23 cellular contexts compared by ENCODE assay signal in genomic region chr12:75650989-75651695, GRCh38.
DNase-seq lines count a peak whose midpoint lies in the region; ATAC-seq, FAIRE-seq and TF ChIP-seq lines count a peak whose summit lies in the region.
"Had no signal": no experiment of that assay in that cellular context is flagged by ENCODE, and none has a peak within 500 bp of the region (broad histone marks: within the 10 kb centered on the region; RNA-seq: fewer than 3 reads in every experiment).

No MANE protein-coding gene starts in this region.

- peak; percentile 95 for DNase-seq in astrocyte (ENCODE audit: low read depth)
- DNase-seq in fibroblast of villous mesenchyme (ENCODE audit: low read depth) = peak; percentile 66
- no peak for DNase-seq in hippocampal formation (lab: John Stamatoyannopoulos, UW)
- DNase-seq in WERI-Rb-1 = no peak
- DNase-seq: activated CD4-positive, alpha-beta T cell treated with anti-CD3 and anti-CD28 coated beads for 1 hour; activated gamma-delta T cell; Calu3; effector memory CD4-positive, alpha-beta T cell; Karpas-422; NCI-H146; NCI-H526 treated with DMSO at 0.1 percent for 48 hours; nephron progenitor cell; T-helper 17 cell; upper lobe of right lung had no signal

- H3K27ac Mint-ChIP-seq in astrocyte (ENCODE audit: unreplicated experiment) = peak overlapping the region; percentile 92
- peak overlapping the region; percentile 53 to 95 (median 95) for H3K27ac Mint-ChIP-seq in nephron
- H3K27ac Mint-ChIP-seq: nephron progenitor cell; stimulated activated memory B cell treated with anti-CD40 and anti-IgM and Interleukin-4, amounts not matched to agents 10 μg/mL and 1 μg/mL and 100 μg/mL, for 72 hours; T-helper 17 cell had no signal

- H3K27me3 Mint-ChIP-seq in astrocyte (ENCODE audit: low read depth, unreplicated experiment) (no peaks in the 10 kb centered on the region), nephron (ENCODE audit: low read depth) (no peaks in the 10 kb centered on the region)
- H3K27me3 Mint-ChIP-seq: stimulated activated memory B cell treated with anti-CD40 and anti-IgM and Interleukin-4, amounts not matched to agents 10 μg/mL and 1 μg/mL and 100 μg/mL, for 72 hours; T-helper 17 cell had no signal

- H3K4me1 ChIP-seq in HEK293 (ENCODE audit: control insufficient read depth, insufficient read depth, low read length) = peaks cover 9% of the 10 kb centered on the region; the same call in 1 of the 2 replicates
- H3K4me1 ChIP-seq in astrocyte (ENCODE audit: insufficient read depth, low read length) = peaks cover 5% of the 10 kb centered on the region
- H3K4me1 ChIP-seq: upper lobe of right lung had no signal

- no peak overlapping the region for H2AFZ ChIP-seq in astrocyte (ENCODE audit: low read depth, low read length)

- no peak for FAIRE-seq in astrocyte (lab: Jason Lieb, UNC)
- FAIRE-seq: GM18507, GM19239, RCC 7860 had no signal

- no peak for TF ChIP-seq CTCF in HEK293 (tag by site-specific recombination; IDR thresholded peaks at IDR 0.05)
- TF ChIP-seq CTCF in astrocyte (IDR thresholded peaks at IDR 0.05; ENCODE audit: insufficient read depth, low read depth, low read length) = no peak
- no peak for TF ChIP-seq CTCF in fibroblast of villous mesenchyme (IDR thresholded peaks at IDR 0.05; ENCODE audit: insufficient read depth, low read depth, low read length)
- no peak for TF ChIP-seq CTCF in nephron (IDR thresholded peaks at IDR 0.05; ENCODE audit: unreplicated experiment in 3 of 3)
- TF ChIP-seq CTCF in WERI-Rb-1 (IDR thresholded peaks at IDR 0.05; ENCODE audit: low read depth, low read length) = no peak

- H3K4me3 Mint-ChIP-seq in astrocyte (ENCODE audit: unreplicated experiment) (peak overlapping the region; percentile 1), nephron (peak overlapping the region in 1 of 3 experiments; percentile 8)
- H3K4me3 Mint-ChIP-seq: nephron progenitor cell; stimulated activated memory B cell treated with anti-CD40 and anti-IgM and Interleukin-4, amounts not matched to agents 10 μg/mL and 1 μg/mL and 100 μg/mL, for 72 hours; T-helper 17 cell had no signal

- H3K9ac ChIP-seq in astrocyte (ENCODE audit: low read length) = peak overlapping the region; percentile 38

- no peak overlapping the region for H3K4me3 ChIP-seq in HEK293 (ENCODE audit: low read depth, low read length)
- no peak overlapping the region for H3K4me3 ChIP-seq in astrocyte (ENCODE audit: insufficient read depth, low read depth, low read length)
- H3K4me3 ChIP-seq in fibroblast of villous mesenchyme (ENCODE audit: low read depth, low read length) = no peak overlapping the region
- H3K4me3 ChIP-seq in WERI-Rb-1 (ENCODE audit: low read depth, low read length) = no peak overlapping the region
- H3K4me3 ChIP-seq: upper lobe of right lung had no signal

- H3K36me3 Mint-ChIP-seq in astrocyte (ENCODE audit: low read depth, unreplicated experiment) = peaks cover 2% of the 10 kb centered on the region
- H3K36me3 Mint-ChIP-seq in nephron (ENCODE audit: low read depth) = no peaks in the 10 kb centered on the region
- H3K36me3 Mint-ChIP-seq: stimulated activated memory B cell treated with anti-CD40 and anti-IgM and Interleukin-4, amounts not matched to agents 10 μg/mL and 1 μg/mL and 100 μg/mL, for 72 hours had no signal

- H3K9me3 ChIP-seq in HEK293 (ENCODE audit: control insufficient read depth, insufficient read depth, low read depth, low read length) (no peaks in the 10 kb centered on the region), astrocyte (ENCODE audit: insufficient read depth, low read depth, low read length) (no peaks in the 10 kb centered on the region), WERI-Rb-1 (ENCODE audit: severe bottlenecking) (no peaks in the 10 kb centered on the region)
- H3K9me3 ChIP-seq: upper lobe of right lung had no signal

- ATAC-seq in GM21528 (IDR thresholded peaks at IDR 0.05; ENCODE audit: low FRiP score, unreplicated experiment) (no peak), HG02973 (IDR thresholded peaks at IDR 0.05; ENCODE audit: unreplicated experiment) (no peak)
- ATAC-seq: sciatic nerve; stimulated activated memory B cell treated with anti-CD40 and anti-IgM and Interleukin-4, amounts not matched to agents 10 μg/mL and 1 μg/mL and 100 μg/mL, for 72 hours; T-helper 17 cell; upper lobe of right lung had no signal

- H3K4me1 Mint-ChIP-seq in astrocyte (ENCODE audit: low read depth, unreplicated experiment) (peaks cover 41% of the 10 kb centered on the region), nephron (peaks cover 37% of the 10 kb centered on the region)

- POLR2A ChIA-PET in HEK293 (lab: Yijun Ruan, JAX) = no interaction called here

- H3K9me3 Mint-ChIP-seq in astrocyte (ENCODE audit: unreplicated experiment) = peaks cover 4% of the 10 kb centered on the region
- H3K9me3 Mint-ChIP-seq in nephron = peaks cover 2% of the 10 kb centered on the region
- H3K9me3 Mint-ChIP-seq: stimulated activated memory B cell treated with anti-CD40 and anti-IgM and Interleukin-4, amounts not matched to agents 10 μg/mL and 1 μg/mL and 100 μg/mL, for 72 hours had no signal

- H3K27ac ChIP-seq in HEK293 (ENCODE audit: extremely low read depth, low read depth, low read length) = peak overlapping the region; percentile 45; the same call in 1 of the 2 replicates
- H3K27ac ChIP-seq in astrocyte (ENCODE audit: low read depth, low read length) = peak overlapping the region; percentile 65
- H3K27ac ChIP-seq in WERI-Rb-1 = no peak overlapping the region
- H3K27ac ChIP-seq: upper lobe of right lung had no signal

- H3K27me3 ChIP-seq in astrocyte (ENCODE audit: insufficient read depth, low read length) = no peaks in the 10 kb centered on the region
- H3K27me3 ChIP-seq in WERI-Rb-1 (ENCODE audit: insufficient read depth, low read depth, severe bottlenecking) = no peaks in the 10 kb centered on the region
- H3K27me3 ChIP-seq: upper lobe of right lung had no signal

- H3K79me2 ChIP-seq in astrocyte (ENCODE audit: insufficient read depth, low read length) = no peaks in the 10 kb centered on the region

- no peak overlapping the region for H3K4me2 ChIP-seq in astrocyte (ENCODE audit: low read length)

- H3K36me3 ChIP-seq in HEK293 (ENCODE audit: control insufficient read depth in 2 of 2, insufficient read depth in 1 of 2, low read length in 2 of 2) (no peaks in the 10 kb centered on the region), astrocyte (ENCODE audit: insufficient read depth, low read length) (no peaks in the 10 kb centered on the region), WERI-Rb-1 (no peaks in the 10 kb centered on the region)
- H3K36me3 ChIP-seq: upper lobe of right lung had no signal

- H4K20me1 ChIP-seq in astrocyte (ENCODE audit: insufficient read depth, low read length) = no peaks in the 10 kb centered on the region

- CTCF ChIA-PET in HEK293 (lab: Yijun Ruan, JAX) = interaction anchor here (1.1 kb wide), 1 partner anchor 281 kb away, joined by 4 read pairs; no protein-coding TSS in a partner anchor

TF ChIP-seq in HEK293, 187 proteins besides CTCF, POLR2A, EP300 and RAD21 (continues in another document):
- TF ChIP-seq, protein P1, sequence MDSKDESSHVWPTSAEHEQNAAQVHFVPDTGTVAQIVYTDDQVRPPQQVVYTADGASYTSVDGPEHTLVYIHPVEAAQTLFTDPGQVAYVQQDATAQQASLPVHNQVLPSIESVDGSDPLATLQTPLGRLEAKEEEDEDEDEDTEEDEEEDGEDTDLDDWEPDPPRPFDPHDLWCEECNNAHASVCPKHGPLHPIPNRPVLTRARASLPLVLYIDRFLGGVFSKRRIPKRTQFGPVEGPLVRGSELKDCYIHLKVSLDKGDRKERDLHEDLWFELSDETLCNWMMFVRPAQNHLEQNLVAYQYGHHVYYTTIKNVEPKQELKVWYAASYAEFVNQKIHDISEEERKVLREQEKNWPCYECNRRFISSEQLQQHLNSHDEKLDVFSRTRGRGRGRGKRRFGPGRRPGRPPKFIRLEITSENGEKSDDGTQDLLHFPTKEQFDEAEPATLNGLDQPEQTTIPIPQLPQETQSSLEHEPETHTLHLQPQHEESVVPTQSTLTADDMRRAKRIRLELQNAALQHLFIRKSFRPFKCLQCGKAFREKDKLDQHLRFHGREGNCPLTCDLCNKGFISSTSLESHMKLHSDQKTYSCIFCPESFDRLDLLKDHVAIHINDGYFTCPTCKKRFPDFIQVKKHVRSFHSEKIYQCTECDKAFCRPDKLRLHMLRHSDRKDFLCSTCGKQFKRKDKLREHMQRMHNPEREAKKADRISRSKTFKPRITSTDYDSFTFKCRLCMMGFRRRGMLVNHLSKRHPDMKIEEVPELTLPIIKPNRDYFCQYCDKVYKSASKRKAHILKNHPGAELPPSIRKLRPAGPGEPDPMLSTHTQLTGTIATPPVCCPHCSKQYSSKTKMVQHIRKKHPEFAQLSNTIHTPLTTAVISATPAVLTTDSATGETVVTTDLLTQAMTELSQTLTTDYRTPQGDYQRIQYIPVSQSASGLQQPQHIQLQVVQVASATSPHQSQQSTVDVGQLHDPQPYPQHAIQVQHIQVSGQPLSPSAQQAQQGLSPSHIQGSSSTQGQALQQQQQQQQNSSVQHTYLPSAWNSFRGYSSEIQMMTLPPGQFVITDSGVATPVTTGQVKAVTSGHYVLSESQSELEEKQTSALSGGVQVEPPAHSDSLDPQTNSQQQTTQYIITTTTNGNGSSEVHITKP (tag by site-specific recombination; IDR thresholded peaks at IDR 0.05) = peak; percentile 65
- TF ChIP-seq WT1 (tag by site-specific recombination; IDR thresholded peaks at IDR 0.05) = peak; percentile 62; the same call in 1 of the 2 replicates
- no peak for TF ChIP-seq ZNF138 (tag by site-specific recombination; IDR thresholded peaks at IDR 0.05; ENCODE audit: borderline replicate concordance)
- TF ChIP-seq ZNF777 (tag by site-specific recombination; IDR thresholded peaks at IDR 0.05; ENCODE audit: borderline replicate concordance) = no peak
- TF ChIP-seq FEZF1 (tag by site-specific recombination; IDR thresholded peaks at IDR 0.05) = peak; percentile 24; the same call in 1 of the 2 replicates
- no peak for TF ChIP-seq OVOL3 (tag by site-specific recombination; IDR thresholded peaks at IDR 0.05)
- TF ChIP-seq PRDM1 (tag by site-specific recombination; IDR thresholded peaks at IDR 0.05) = no peak
- no peak for TF ChIP-seq RBAK (tag by site-specific recombination; IDR thresholded peaks at IDR 0.05)
- 0 out of 2 replicates have a peak, but pooled peaks have one; percentile 19 for TF ChIP-seq ZFHX2 (tag by site-specific recombination; conservative IDR thresholded peaks at IDR 0.05)
- no peak for TF ChIP-seq SP7 (tag by site-specific recombination; IDR thresholded peaks at IDR 0.05)
- 0 out of 2 replicates have a peak, but pooled peaks have one; percentile 24 for TF ChIP-seq ZNF843 (tag by site-specific recombination; IDR thresholded peaks at IDR 0.05)

Comparison
In these comparisons a context has a peak if more than half of its experiments do, and no peak if none do; other contexts are left out.
1. DNase-seq: peak in astrocyte (single experiment) and fibroblast of villous mesenchyme (single experiment); none in hippocampal formation (0 of 2) and WERI-Rb-1 (single experiment).